Comparison of ENCODE assay signal across 8 cellular contexts in genomic region chr13:27194895-27195764, GRCh38. TPM values are rescaled to one million over a fixed set of nuclear protein-coding genes. Genes with fewer than 3 reads are reported as not detected.
DNase-seq lines count a peak whose midpoint lies in the region; ATAC-seq, FAIRE-seq and TF ChIP-seq lines count a peak whose summit lies in the region.

No MANE protein-coding gene starts in this region.

- no peaks in the 10 kb centered on the region for H3K27me3 ChIP-seq in K562 (ENCODE audit: control insufficient read depth in 2 of 2, insufficient read depth in 2 of 2, low read length in 2 of 2)

- intact Hi-C loops in K562 (cut with micrococcal nuclease) = no loop called here
- intact Hi-C loops in mucosa of descending colon (cut with DNase I, micrococcal nuclease) = no loop called here

- TF ChIP-seq RAD21 in K562 (CRISPR knock-in tag; conservative IDR thresholded peaks at IDR 0.05 in 1 of 2, IDR thresholded peaks at IDR 0.05 in 1 of 2) = no peak

- no peaks in the 10 kb centered on the region for H3K27me3 Mint-ChIP-seq in activated CD4-positive, alpha-beta T cell treated with anti-CD3 and anti-CD28 coated beads, Interleukin-2, amount 10 ng/mL, durations not matched to agents 7 days and 5 days

- no peaks in the 10 kb centered on the region for H4K20me1 ChIP-seq in K562 (replicated peaks; ENCODE audit: control insufficient read depth, insufficient read depth, low read length)

- H3K79me2 ChIP-seq in K562 (ENCODE audit: control insufficient read depth, insufficient read depth, low read length) = no peaks in the 10 kb centered on the region

- H3K4me1 ChIP-seq in K562 (replicated peaks in 1 of 2; ENCODE audit: control insufficient read depth in 2 of 2, insufficient read depth in 2 of 2, low read length in 2 of 2) (peaks cover 5 to 12% of the 10 kb centered on the region in 2 experiments; a peak in 3 of 5 replicates), mucosa of descending colon (ENCODE audit: low read depth) (no peaks in the 10 kb centered on the region)

- peak; percentile 87 for ATAC-seq in K562
- ATAC-seq in mucosa of descending colon = peak; percentile 87
- no peak for ATAC-seq in HG02678 (IDR thresholded peaks at IDR 0.05; ENCODE audit: unreplicated experiment)

- CTCF ChIA-PET in K562 (lab: Yijun Ruan, JAX; ENCODE audit: low intra/inter-chr PET ratio) = no interaction called here
- CTCF ChIA-PET in activated CD4-positive, alpha-beta T cell treated with anti-CD3 and anti-CD28 coated beads, Interleukin-2, amount 10 ng/mL, durations not matched to agents 7 days and 5 days (lab: Charles Lee) = interaction anchor here (0.5 to 1.5 kb wide), 6 partner anchors 11 to 210 kb away, joined by 3 to 5 read pairs (median 4); no protein-coding TSS in a partner anchor

- TF ChIP-seq CTCF in K562 (IDR thresholded peaks at IDR 0.05 in 2 of 3, conservative IDR thresholded peaks at IDR 0.05 in 1 of 3; ENCODE audit: insufficient read depth in 2 of 3, low read depth in 1 of 3, low read length in 3 of 3) (no peak), mucosa of descending colon (IDR thresholded peaks at IDR 0.05) (no peak)

- H3K9me3 ChIP-seq in K562 (replicated peaks; ENCODE audit: control insufficient read depth, insufficient read depth, low read depth, low read length) (no peaks in the 10 kb centered on the region; the same call in 1 of the 2 replicates), mucosa of descending colon (no peaks in the 10 kb centered on the region)

- no peak overlapping the region for H3K4me3 ChIP-seq in K562
- H3K4me3 ChIP-seq in mucosa of descending colon = no peak overlapping the region

- H3K4me1 Mint-ChIP-seq in activated CD4-positive, alpha-beta T cell treated with anti-CD3 and anti-CD28 coated beads, Interleukin-2, amount 10 ng/mL, durations not matched to agents 7 days and 5 days = peaks cover 7% of the 10 kb centered on the region

- POLR2A ChIA-PET in K562 (lab: Yijun Ruan, JAX) = interaction anchor here (0.7 to 1.8 kb wide), 4 partner anchors 12 to 62 kb away, joined by 3 to 6 read pairs (median 3); no protein-coding TSS in a partner anchor
- POLR2A ChIA-PET in activated CD4-positive, alpha-beta T cell treated with anti-CD3 and anti-CD28 coated beads, Interleukin-2, amount 10 ng/mL, durations not matched to agents 7 days and 5 days (lab: Charles Lee) = no interaction called here

- no peak for TF ChIP-seq POLR2A in K562 (conservative IDR thresholded peaks at IDR 0.05)

- no peak overlapping the region for H3K9ac ChIP-seq in K562 (ENCODE audit: insufficient read depth in 1 of 2, low read depth in 2 of 2, low read length in 2 of 2)

- H3K4me3 Mint-ChIP-seq in activated CD4-positive, alpha-beta T cell treated with anti-CD3 and anti-CD28 coated beads, Interleukin-2, amount 10 ng/mL, durations not matched to agents 7 days and 5 days = no peak overlapping the region

- H3K36me3 Mint-ChIP-seq in activated CD4-positive, alpha-beta T cell treated with anti-CD3 and anti-CD28 coated beads, Interleukin-2, amount 10 ng/mL, durations not matched to agents 7 days and 5 days (ENCODE audit: low read depth) = no peaks in the 10 kb centered on the region

- peak; percentile 14; the same call in 1 of the 2 replicates for TF ChIP-seq EP300 in K562 (IDR thresholded peaks at IDR 0.05; ENCODE audit: low read length)

- H3K36me3 ChIP-seq in K562 (ENCODE audit: control insufficient read depth, insufficient read depth, low read length) (no peaks in the 10 kb centered on the region), mucosa of descending colon (ENCODE audit: low read depth) (no peaks in the 10 kb centered on the region)

- peak overlapping the region; percentile 58; the same call in 2 of the 3 replicates for H3K27ac ChIP-seq in K562 (ENCODE audit: extremely low read depth, low read depth, low read length)

- peak; percentile 92 for FAIRE-seq in K562 (lab: Jason Lieb, UNC)

- peaks cover 5% of the 10 kb centered on the region for H3K9me3 Mint-ChIP-seq in activated CD4-positive, alpha-beta T cell treated with anti-CD3 and anti-CD28 coated beads, Interleukin-2, amount 10 ng/mL, durations not matched to agents 7 days and 5 days

- WGBS in K562 (ENCODE audit: insufficient coverage, low coverage, missing lambda C conversion rate) = 12% methylated on average over 7 of the region's 9 CpGs

- peak overlapping the region; percentile 66 for H3K4me2 ChIP-seq in K562 (ENCODE audit: insufficient read depth, low read length)

- H2AFZ ChIP-seq in K562 (ENCODE audit: low read depth, low read length) = peak overlapping the region; percentile 73

- in situ Hi-C loops in K562 (cut with MboI) = no loop called here

- DNase-seq in EH (ENCODE audit: low read depth) (peak; percentile 94), LHCN-M2 (ENCODE audit: low read depth) (peak; percentile 95), K562 (ENCODE audit: extremely low read depth in 1 of 4, low spot score in 3 of 4) (peak; percentile 32 to 74 (median 48)), mucosa of descending colon (no peak), AML-193 (lab: John Stamatoyannopoulos, UW) (no peak)
- DNase-seq in effector CD4-positive, alpha-beta T cell = no peak
- no peak for DNase-seq in activated CD4-positive, alpha-beta T cell treated with anti-CD3 and anti-CD28 coated beads, Interleukin-2, amount 10 ng/mL, durations not matched to agents 7 days and 5 days

- no peaks in the 10 kb centered on the region for H3K9me1 ChIP-seq in K562 (ENCODE audit: control insufficient read depth, insufficient read depth, low read length)

- H3K27ac Mint-ChIP-seq in activated CD4-positive, alpha-beta T cell treated with anti-CD3 and anti-CD28 coated beads, Interleukin-2, amount 10 ng/mL, durations not matched to agents 7 days and 5 days = no peak overlapping the region

- no TSS peak for BruUV-seq in K562 (replicated peaks; lab: Mats Ljungman, UMichigan)

TF ChIP-seq in K562, 482 proteins besides CTCF, POLR2A, EP300 and RAD21 (continues in another document):
- TF ChIP-seq ARID1B (IDR thresholded peaks at IDR 0.05) (peak; percentile 83), U2AF1 (optimal IDR thresholded peaks at IDR 0.05; ENCODE audit: low read depth, low read length) (no peak)

RNA-seq across cellular contexts. Expression of gene USP12, which starts 23.5 kb away (rescaled TPM):
- 20.6 and 26.8 TPM in 2 replicates for total RNA-seq in LHCN-M2 (2014; rRNA removed)
- polyA plus RNA-seq in LHCN-M2 (2012) = 9.2 TPM
- total RNA-seq in K562 (2011; cell fraction: chromatin; rRNA removed; ENCODE audit: low replicate concordance) = 13.2 and 38.3 TPM in 2 replicates
- 9.5 and 10.5 TPM in 2 replicates for total RNA-seq in K562 (2011; cell fraction: nucleolus; rRNA removed)
- 21.6 and 39.0 TPM in 2 replicates for total RNA-seq in K562 (2011; cell fraction: nucleoplasm; rRNA removed)
- 7.8 and 8.9 TPM in 2 replicates for total RNA-seq in K562 (2014; rRNA removed)
- total RNA-seq in K562 (2014; rRNA removed; fragmentation: Illumina TruSeq; extraction: Trizol) = 17.2 and 18.1 TPM in 2 replicates
- 11.1 and 13.3 TPM in 2 replicates for total RNA-seq in K562 (2015; rRNA removed; fragmentation: Illumina TruSeq; extraction: Trizol)
- 12.7 and 13.1 TPM in 2 replicates for total RNA-seq in K562 (2021)
- 13.8 and 20.5 TPM in 2 replicates for polyA plus RNA-seq in K562 (2011; rRNA removed)
- 2.3 and 4.2 TPM in 2 replicates for polyA plus RNA-seq in K562 (2011; cell fraction: cytosol; rRNA removed)
- polyA plus RNA-seq in K562 (2011; cell fraction: nucleus; rRNA removed) = 7.5 and 8.8 TPM in 2 replicates
- polyA plus RNA-seq in K562 (2012) = 12.3 and 14.4 TPM in 2 replicates
- 11.7 and 15.3 TPM in 2 replicates for polyA plus RNA-seq in K562 (2014; fragmentation: Illumina TruSeq; extraction: Trizol)
- polyA plus RNA-seq in K562 (2014; fragmentation: Nextera tagmentation; extraction: Ambion mirVana) = 1 to 10 TPM; 1.8 to 5.1 TPM
- 11.0 and 14.0 TPM in 2 replicates for polyA plus RNA-seq in K562 (2014; rRNA removed)
- 18.9 and 19.8 TPM in 2 replicates for polyA minus RNA-seq in K562 (2011; rRNA and poly(A)+ RNA removed)
- polyA minus RNA-seq in K562 (2011; cell fraction: cytosol; rRNA and poly(A)+ RNA removed) = 4.2 and 6.3 TPM in 2 replicates
- 11.3 and 17.3 TPM in 2 replicates for polyA minus RNA-seq in K562 (2011; cell fraction: nucleus; rRNA and poly(A)+ RNA removed)
- 10 to 100 TPM; 34.3 to 77.1 (median 45.0) TPM for total RNA-seq in mucosa of descending colon
- 10 to 100 TPM; 18.7 to 20.7 TPM for total RNA-seq in activated CD4-positive, alpha-beta T cell treated with anti-CD3 and anti-CD28 coated beads, Interleukin-2, amount 10 ng/mL, durations not matched to agents 7 days and 5 days

RNA-seq across cellular contexts. Expression of gene RPL21, which starts 56.2 kb away (rescaled TPM):
- total RNA-seq in LHCN-M2 (2014; rRNA removed) (756 and 812 TPM in 2 replicates), K562 (2014; rRNA removed) (622 and 852 TPM in 2 replicates), K562 (2014; rRNA removed; fragmentation: Illumina TruSeq; extraction: Trizol) (2,222 and 2,441 TPM in 2 replicates), K562 (2015; rRNA removed; fragmentation: Illumina TruSeq; extraction: Trizol) (2,046 and 2,206 TPM in 2 replicates), K562 (2021) (934 and 1,064 TPM in 2 replicates), mucosa of descending colon (100 to 1,000 TPM; 721 to 896 (median 791) TPM)
- polyA plus RNA-seq in LHCN-M2 (2012) = 1,356 TPM
- 116 and 190 TPM in 2 replicates for total RNA-seq in K562 (2011; cell fraction: chromatin; rRNA removed; ENCODE audit: low replicate concordance)
- 265 and 279 TPM in 2 replicates for total RNA-seq in K562 (2011; cell fraction: nucleolus; rRNA removed)
- total RNA-seq in K562 (2011; cell fraction: nucleoplasm; rRNA removed) = 405 and 605 TPM in 2 replicates
- polyA plus RNA-seq in K562 (2011; rRNA removed) (1,361 and 1,676 TPM in 2 replicates), K562 (2014; fragmentation: Illumina TruSeq; extraction: Trizol) (1,618 and 2,053 TPM in 2 replicates), K562 (2014; fragmentation: Nextera tagmentation; extraction: Ambion mirVana) (1,000 to 10,000 TPM; 3,327 to 4,203 TPM), K562 (2014; rRNA removed) (1,075 and 1,122 TPM in 2 replicates)
- polyA plus RNA-seq in K562 (2011; cell fraction: cytosol; rRNA removed) = 259 and 574 TPM in 2 replicates
- polyA plus RNA-seq in K562 (2011; cell fraction: nucleus; rRNA removed) = 235 and 462 TPM in 2 replicates
- 1,432 and 2,024 TPM in 2 replicates for polyA plus RNA-seq in K562 (2012)
- polyA minus RNA-seq in K562 (2011; rRNA and poly(A)+ RNA removed) = 292 and 325 TPM in 2 replicates
- 160 and 201 TPM in 2 replicates for polyA minus RNA-seq in K562 (2011; cell fraction: cytosol; rRNA and poly(A)+ RNA removed)
- polyA minus RNA-seq in K562 (2011; cell fraction: nucleus; rRNA and poly(A)+ RNA removed) = 137 and 395 TPM in 2 replicates
- 100 to 1,000 TPM; 713 to 959 TPM for total RNA-seq in activated CD4-positive, alpha-beta T cell treated with anti-CD3 and anti-CD28 coated beads, Interleukin-2, amount 10 ng/mL, durations not matched to agents 7 days and 5 days

Comparison
In these comparisons a context has a peak if more than half of its experiments do, and no peak if none do; other contexts are left out.
1. DNase-seq: peak in EH (single experiment), LHCN-M2 (single experiment) and K562 (4 of 4); none in mucosa of descending colon (0 of 3), effector CD4-positive, alpha-beta T cell (single experiment), activated CD4-positive, alpha-beta T cell treated with anti-CD3 and anti-CD28 coated beads, Interleukin-2, amount 10 ng/mL, durations not matched to agents 7 days and 5 days (single experiment) and AML-193 (0 of 2).